In genomic region chr18:12772111-12772510, GRCh38 we compare ENCODE assay signal across 24 cellular contexts.
"Had no signal": no experiment of that assay in that cellular context is flagged by ENCODE, and none has a peak within 500 bp of the region (broad histone marks: within the 10 kb centered on the region; RNA-seq: fewer than 3 reads in every experiment).

No MANE protein-coding gene starts in this region.

- H3K36me3 ChIP-seq: adrenal gland, breast epithelium had no signal

- DNase-seq: activated CD4-positive, alpha-beta T cell treated with anti-CD3 and anti-CD28 coated beads for 48 hours; activated CD4-positive, alpha-beta T cell treated with anti-CD3 and anti-CD28 coated beads, Interleukin-2, amount 50 U/mL, for 4 hours; activated CD4-positive, CD25-positive, alpha-beta regulatory T cell treated with anti-CD3 and anti-CD28 coated beads, Interleukin-2, amount 50 U/mL, for 72 hours; activated CD8-positive, alpha-beta memory T cell treated with anti-CD3 and anti-CD28 coated beads, Interleukin-2, amount 50 U/mL, for 48 hours; activated CD8-positive, alpha-beta T cell treated with anti-CD3 and anti-CD28 coated beads, Interleukin-2, amount 10 ng/mL, durations not matched to agents 7 days and 5 days; activated naive CD4-positive, alpha-beta T cell treated with anti-CD3 and anti-CD28 coated beads, Interleukin-2, amount 50 U/mL, for 16 hours; activated naive CD8-positive, alpha-beta T cell treated with anti-CD3 and anti-CD28 coated beads, Interleukin-2, amount 10 ng/mL, durations not matched to agents 7 days and 5 days; activated T-cell treated with anti-CD3 and anti-CD28 coated beads, Interleukin-2, amount 50 U/mL, for 1 hour; anterior cingulate cortex; caudate nucleus; NCI-H1092 treated with DMSO at 0.1 percent for 48 hours; NCI-H1436; NCI-H187 treated with DMSO at 0.1 percent for 48 hours; NCI-H2081 treated with DMSO at 0.1 percent for 48 hours; NCI-H345; NCI-H510A; NCI-H526 treated with DMSO at 0.1 percent for 48 hours; SIG-M5; T-helper 17 cell; T-helper 9 cell had no signal

- H3K4me2 ChIP-seq: KMS-11 had no signal

- H3K9ac ChIP-seq: KMS-11 had no signal

- H3K4me1 ChIP-seq: adrenal gland, breast epithelium had no signal

- H3K27me3 ChIP-seq: adrenal gland, breast epithelium had no signal

- ATAC-seq: activated CD8-positive, alpha-beta T cell treated with anti-CD3 and anti-CD28 coated beads, Interleukin-2, amount 10 ng/mL, durations not matched to agents 7 days and 5 days; T-helper 17 cell; WTC11 had no signal

- H3K27ac ChIP-seq: adrenal gland, breast epithelium, KMS-11 had no signal

- H3K4me3 ChIP-seq: adrenal gland, breast epithelium had no signal

- H3K9me3 ChIP-seq: adrenal gland, breast epithelium had no signal
